8 cellular contexts compared by ENCODE assay signal in the genomic region with DNA sequence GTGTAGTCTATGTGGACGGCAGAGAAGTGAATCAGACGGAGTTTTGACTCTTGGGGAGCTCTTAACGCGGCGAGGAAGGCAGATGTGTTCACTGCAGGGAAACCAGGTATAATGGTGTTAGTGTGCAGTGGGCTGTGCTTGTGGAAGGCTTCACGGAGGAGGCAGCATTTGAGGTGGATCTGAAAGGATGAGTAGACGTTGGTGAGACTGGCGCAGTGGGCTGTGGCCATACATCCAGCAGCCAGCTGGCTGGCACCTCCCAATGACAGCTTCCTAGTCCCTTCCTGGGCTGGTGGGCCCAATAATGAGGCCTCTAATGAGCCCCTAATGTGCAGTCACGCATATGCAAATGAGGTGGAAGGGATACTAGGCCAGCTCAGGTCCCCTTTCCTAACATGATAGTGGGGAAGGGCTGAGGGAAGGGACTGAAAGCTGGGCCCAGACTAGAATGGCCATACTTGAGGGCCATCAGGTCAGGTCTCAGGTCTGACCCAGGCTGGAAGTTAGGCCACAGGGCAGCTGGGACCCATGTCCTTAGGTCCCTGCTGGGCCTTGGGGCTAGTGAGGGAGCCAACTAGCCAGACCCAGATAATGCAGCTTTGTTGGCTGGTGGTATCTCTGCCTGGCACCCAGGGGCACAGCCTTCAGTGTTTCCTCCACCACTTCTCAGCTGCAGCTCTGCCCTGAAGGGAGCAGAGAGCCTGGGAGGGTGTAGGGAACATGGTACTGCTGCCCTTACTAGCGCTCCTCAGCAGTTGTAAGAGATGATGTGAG. TPM values are rescaled to one million over a fixed set of nuclear protein-coding genes. Genes with fewer than 3 reads are reported as not detected.
DNase-seq lines count a peak whose midpoint lies in the region; ATAC-seq and TF ChIP-seq lines count a peak whose summit lies in the region.

No MANE protein-coding gene starts in this region.

- H3K4me3 ChIP-seq in DOHH2 (ENCODE audit: low read length) (peak overlapping the region; percentile 72), fibroblast of the aortic adventitia (ENCODE audit: low read depth, low read length) (peak overlapping the region; percentile 17), rectal smooth muscle tissue (ENCODE audit: low read length) (peak overlapping the region; percentile 57)

- H3K36me3 ChIP-seq in DOHH2 (ENCODE audit: control insufficient read depth, low read length) = peaks cover 63% of the 10 kb centered on the region
- H3K36me3 ChIP-seq in rectal smooth muscle tissue (ENCODE audit: control insufficient read depth, insufficient read depth, low read length) = no peaks in the 10 kb centered on the region

- peaks cover 8% of the 10 kb centered on the region for H3K36me3 Mint-ChIP-seq in T-helper 17 cell (ENCODE audit: low read depth)

- H3K9ac ChIP-seq in rectal smooth muscle tissue (ENCODE audit: low read length) = no peak overlapping the region

- H4K20me1 ChIP-seq in DOHH2 (ENCODE audit: control insufficient read depth, insufficient read depth, low read depth, low read length) = peaks cover 4% of the 10 kb centered on the region; the same call in 1 of the 2 replicates

- peak overlapping the region; percentile 82 for H3K27ac ChIP-seq in DOHH2 (ENCODE audit: low read depth, low read length)
- H3K27ac ChIP-seq in rectal smooth muscle tissue (ENCODE audit: low read depth, low read length) = peak overlapping the region; percentile 82

- H3K79me2 ChIP-seq in DOHH2 (ENCODE audit: control insufficient read depth, low read length) = peaks cover 98% of the 10 kb centered on the region

- TF ChIP-seq CTCF in DOHH2 (IDR thresholded peaks at IDR 0.05; ENCODE audit: low read depth, low read length, poor library complexity, severe bottlenecking) = no peak
- no peak for TF ChIP-seq CTCF in fibroblast of the aortic adventitia (IDR thresholded peaks at IDR 0.05; ENCODE audit: insufficient read depth, low read length)

- H3K9me3 ChIP-seq in DOHH2 (ENCODE audit: control insufficient read depth, insufficient read depth, low read length) (no peaks in the 10 kb centered on the region), T-helper 17 cell (ENCODE audit: control insufficient read depth, low read length, poor library complexity, severe bottlenecking) (no peaks in the 10 kb centered on the region)

- H3K27ac Mint-ChIP-seq in T-helper 17 cell = peak overlapping the region; percentile 97

- H3K4me3 Mint-ChIP-seq in T-helper 17 cell = peak overlapping the region; percentile 90

- peaks cover 11% of the 10 kb centered on the region for H3F3A ChIP-seq in DOHH2 (ENCODE audit: control insufficient read depth, insufficient read depth)

- H3K4me1 ChIP-seq in DOHH2 (ENCODE audit: control insufficient read depth, low read length) = peaks cover 81% of the 10 kb centered on the region
- peaks cover 43% of the 10 kb centered on the region for H3K4me1 ChIP-seq in rectal smooth muscle tissue (ENCODE audit: control insufficient read depth, insufficient read depth, low read length)

- no peaks in the 10 kb centered on the region for H3K27me3 ChIP-seq in DOHH2 (ENCODE audit: control insufficient read depth, low read length)
- H3K27me3 ChIP-seq in rectal smooth muscle tissue (ENCODE audit: control insufficient read depth, insufficient read depth, low read length) = no peaks in the 10 kb centered on the region

- H3K4me1 Mint-ChIP-seq in T-helper 17 cell = peaks cover 69% of the 10 kb centered on the region

- peak overlapping the region; percentile 86 for H3K4me2 ChIP-seq in DOHH2 (ENCODE audit: low read length)

- no peaks in the 10 kb centered on the region for H3K27me3 Mint-ChIP-seq in T-helper 17 cell

- ATAC-seq in T-helper 17 cell (no peak), GM21381 (IDR thresholded peaks at IDR 0.05; ENCODE audit: unreplicated experiment) (no peak), GM19463 (IDR thresholded peaks at IDR 0.05; ENCODE audit: unreplicated experiment) (no peak)

- H3K9me2 ChIP-seq in DOHH2 (replicated peaks; ENCODE audit: control insufficient read depth, low read length) = no peaks in the 10 kb centered on the region

- DNase-seq in T-helper 17 cell (no peak), fibroblast of the aortic adventitia (ENCODE audit: low read depth) (no peak), HuH-7 (ENCODE audit: low spot score) (no peak), NCI-H1092 (lab: John Stamatoyannopoulos, UW) (no peak)

RNA-seq across cellular contexts. Expression of gene MAP7D1, which starts 3.8 kb away (rescaled TPM):
- total RNA-seq in T-helper 17 cell (100 to 1,000 TPM; 173 to 175 TPM), fibroblast of the aortic adventitia (ENCODE audit: low replicate concordance) (114 and 180 TPM in 2 replicates)

RNA-seq across cellular contexts. Expression of gene TRAPPC3, which starts 10.5 kb away (rescaled TPM):
- total RNA-seq in T-helper 17 cell (10 to 100 TPM; 35.0 to 37.8 TPM), fibroblast of the aortic adventitia (ENCODE audit: low replicate concordance) (80.8 and 102 TPM in 2 replicates)

RNA-seq across cellular contexts. Expression of gene COL8A2, which starts 34.8 kb away (rescaled TPM):
- under 1 TPM in 1 of 2 donors, not detected in 1; 0.25 TPM for total RNA-seq in T-helper 17 cell
- 11.0 and 20.9 TPM in 2 replicates for total RNA-seq in fibroblast of the aortic adventitia (ENCODE audit: low replicate concordance)

Comparison
In these comparisons a context has a peak if more than half of its experiments do, and no peak if none do; other contexts are left out.
1. H3K4me3 ChIP-seq: peak in every context shown above with its lines; median percentile 72 in DOHH2; 57 in rectal smooth muscle tissue; 17 in fibroblast of the aortic adventitia.